9 cellular contexts compared by ENCODE assay signal in the genomic region with DNA sequence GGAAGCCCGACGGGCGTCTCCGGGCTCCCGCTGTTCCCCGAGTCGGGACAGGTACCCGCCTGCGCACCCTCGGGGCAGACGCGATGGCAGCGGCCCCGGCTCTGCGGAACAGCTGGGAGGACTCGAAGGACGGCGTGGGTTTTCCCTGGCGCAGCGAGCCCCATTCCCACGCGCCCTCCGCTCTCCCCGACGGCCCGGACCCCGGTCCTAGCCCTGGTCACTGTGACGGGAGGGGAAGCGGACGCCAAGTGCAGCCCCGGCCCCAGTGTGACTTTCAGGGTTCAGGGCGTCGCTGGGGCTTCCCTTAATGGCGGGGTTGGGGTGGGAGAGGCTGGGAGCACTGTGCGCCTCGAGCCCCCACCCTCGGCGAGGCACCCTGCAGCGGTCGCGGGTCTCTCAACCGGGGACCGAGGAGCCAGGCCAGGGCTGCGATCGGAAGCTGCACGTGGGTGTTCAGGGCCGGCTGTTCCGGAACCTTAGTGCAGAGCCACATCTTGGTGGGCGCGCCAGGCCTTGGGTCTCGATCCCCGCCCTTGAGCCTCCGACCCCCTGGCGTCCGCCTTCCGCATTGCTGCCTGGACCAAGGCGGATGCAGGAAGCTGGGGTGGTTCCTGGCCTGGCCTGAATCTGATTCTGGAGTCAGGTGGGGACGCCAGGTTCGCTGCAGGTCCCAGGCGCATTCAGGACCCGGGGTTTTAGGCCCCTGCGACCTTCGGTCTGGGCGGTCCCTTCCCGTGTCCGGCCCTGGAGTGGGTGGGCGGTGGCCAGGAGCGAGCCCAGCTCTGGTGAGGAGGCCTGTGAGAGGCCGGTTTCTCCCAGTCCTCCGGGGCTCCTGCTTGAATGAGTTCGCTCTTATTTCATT. TPM values are rescaled to one million over a fixed set of nuclear protein-coding genes. Genes with fewer than 3 reads are reported as not detected.
DNase-seq lines count a peak whose midpoint lies in the region; ATAC-seq and TF ChIP-seq lines count a peak whose summit lies in the region.
"Had no signal": no experiment of that assay in that cellular context is flagged by ENCODE, and none has a peak within 500 bp of the region (broad histone marks: within the 10 kb centered on the region; RNA-seq: fewer than 3 reads in every experiment).

No MANE protein-coding gene starts in this region.

- H3K4me3 ChIP-seq in fibroblast of the aortic adventitia (ENCODE audit: low read depth, low read length) (no peak overlapping the region), sigmoid colon (peak overlapping the region in 2 of 4 donors; percentile 5 to 32), SK-N-SH (ENCODE audit: low read depth in 2 of 2, low read length in 1 of 2) (no peak overlapping the region)

- no peak for TF ChIP-seq RAD21 in SK-N-SH (IDR thresholded peaks at IDR 0.05; ENCODE audit: low read length)

- H3F3A ChIP-seq in SK-N-SH (replicated peaks; ENCODE audit: insufficient read depth), result no peaks in the 10 kb centered on the region

- H4K20me1 ChIP-seq in SK-N-SH (ENCODE audit: insufficient read depth), result no peaks in the 10 kb centered on the region

- no peaks in the 10 kb centered on the region for H3K9me2 ChIP-seq in SK-N-SH

- H3K27ac ChIP-seq in sigmoid colon (peak overlapping the region in 1 of 4 donors; percentile 10), SK-N-SH (ENCODE audit: low read depth in 2 of 2, low read length in 1 of 2) (no peak overlapping the region)

- 12% methylated on average over 66 of the region's 71 CpGs for WGBS in sigmoid colon, 2 donors
- 83% methylated on average over 22 of the region's 71 CpGs for WGBS in SK-N-SH (ENCODE audit: low lambda C conversion rate)

- intact Hi-C loops in sigmoid colon (cut with DNase I), result no loop called here

- H3K27me3 ChIP-seq in sigmoid colon (no peaks in the 10 kb centered on the region), SK-N-SH (ENCODE audit: insufficient read depth) (no peaks in the 10 kb centered on the region)

- peak; percentile 65 for DNase-seq in GM10248 (ENCODE audit: extremely low spot score)
- peak; percentile 42 for DNase-seq in activated CD8-positive, alpha-beta memory T cell treated with anti-CD3 and anti-CD28 coated beads, Interleukin-2, amount 50 U/mL, for 4 hours
- no peak for DNase-seq in fibroblast of the aortic adventitia (ENCODE audit: low read depth)
- peak; percentile 73 for DNase-seq in sigmoid colon
- DNase-seq in GM19238 (ENCODE audit: insufficient read length, low spot score), result no peak
- no peak for DNase-seq in SK-N-SH

- no peak for ATAC-seq in GM18498 (IDR thresholded peaks at IDR 0.05; ENCODE audit: unreplicated experiment)
- no peak for ATAC-seq in HG02642 (IDR thresholded peaks at IDR 0.05; ENCODE audit: poor library complexity, unreplicated experiment)

- no peaks in the 10 kb centered on the region for H3K9me3 ChIP-seq in sigmoid colon
- H3K9me3 ChIP-seq in SK-N-SH, result no peaks in the 10 kb centered on the region

- H3K9ac ChIP-seq in SK-N-SH, result no peak overlapping the region

- POLR2A ChIA-PET in GM10248 (lab: Yijun Ruan, JAX), result no interaction called here
- POLR2A ChIA-PET in SK-N-SH (lab: Yijun Ruan, JAX), result no interaction called here

- TF ChIP-seq EP300 in sigmoid colon (IDR thresholded peaks at IDR 0.05) (no peak), SK-N-SH (IDR thresholded peaks at IDR 0.05; ENCODE audit: borderline replicate concordance in 1 of 2, low read depth in 1 of 2, low read length in 1 of 2) (no peak)

- H3K4me2 ChIP-seq in SK-N-SH, result no peak overlapping the region

- CTCF ChIA-PET in GM10248 (lab: Yijun Ruan, JAX) (interaction anchor here (0.7 to 2.0 kb wide), 5 partner anchors 16 to 108 kb away, joined by 3 to 7 read pairs (median 3); no protein-coding TSS in a partner anchor), SK-N-SH (lab: Yijun Ruan, JAX) (no interaction called here)

- H3K4me1 ChIP-seq in sigmoid colon, result peaks cover 0 to 8% (median 2%) of the 10 kb centered on the region in 4 donors
- H3K4me1 ChIP-seq in SK-N-SH (ENCODE audit: control insufficient read depth in 1 of 2, insufficient read depth in 2 of 2, low read depth in 1 of 2, low read length in 1 of 2), result no peaks in the 10 kb centered on the region

- no peak for TF ChIP-seq POLR2A in sigmoid colon (IDR thresholded peaks at IDR 0.05)

- TF ChIP-seq CTCF in GM10248 (IDR thresholded peaks at IDR 0.05; ENCODE audit: control extremely low read depth, extremely low read depth, low read depth, missing control alignments) (no peak), fibroblast of the aortic adventitia (IDR thresholded peaks at IDR 0.05; ENCODE audit: insufficient read depth, low read length) (peak; percentile 48), sigmoid colon (IDR thresholded peaks at IDR 0.05) (peak in 1 of 4 experiments; percentile 28), SK-N-SH (IDR thresholded peaks at IDR 0.05) (no peak)

- no peaks in the 10 kb centered on the region for H3K36me3 ChIP-seq in sigmoid colon
- no peaks in the 10 kb centered on the region for H3K36me3 ChIP-seq in SK-N-SH (replicated peaks in 1 of 2; ENCODE audit: control insufficient read depth in 1 of 2, insufficient read depth in 2 of 2, low read length in 1 of 2)

- H3K79me2 ChIP-seq in SK-N-SH (ENCODE audit: insufficient read depth), result no peaks in the 10 kb centered on the region

- H2AFZ ChIP-seq in SK-N-SH (ENCODE audit: low read depth), result no peak overlapping the region

TF ChIP-seq in SK-N-SH, 30 proteins besides CTCF, POLR2A, EP300 and RAD21 (continues in another document):
- no peak for TF ChIP-seq RCOR1 (IDR thresholded peaks at IDR 0.05; ENCODE audit: low read length)
- no peak for TF ChIP-seq ELF1 (IDR thresholded peaks at IDR 0.05)
- TF ChIP-seq, protein P1, sequence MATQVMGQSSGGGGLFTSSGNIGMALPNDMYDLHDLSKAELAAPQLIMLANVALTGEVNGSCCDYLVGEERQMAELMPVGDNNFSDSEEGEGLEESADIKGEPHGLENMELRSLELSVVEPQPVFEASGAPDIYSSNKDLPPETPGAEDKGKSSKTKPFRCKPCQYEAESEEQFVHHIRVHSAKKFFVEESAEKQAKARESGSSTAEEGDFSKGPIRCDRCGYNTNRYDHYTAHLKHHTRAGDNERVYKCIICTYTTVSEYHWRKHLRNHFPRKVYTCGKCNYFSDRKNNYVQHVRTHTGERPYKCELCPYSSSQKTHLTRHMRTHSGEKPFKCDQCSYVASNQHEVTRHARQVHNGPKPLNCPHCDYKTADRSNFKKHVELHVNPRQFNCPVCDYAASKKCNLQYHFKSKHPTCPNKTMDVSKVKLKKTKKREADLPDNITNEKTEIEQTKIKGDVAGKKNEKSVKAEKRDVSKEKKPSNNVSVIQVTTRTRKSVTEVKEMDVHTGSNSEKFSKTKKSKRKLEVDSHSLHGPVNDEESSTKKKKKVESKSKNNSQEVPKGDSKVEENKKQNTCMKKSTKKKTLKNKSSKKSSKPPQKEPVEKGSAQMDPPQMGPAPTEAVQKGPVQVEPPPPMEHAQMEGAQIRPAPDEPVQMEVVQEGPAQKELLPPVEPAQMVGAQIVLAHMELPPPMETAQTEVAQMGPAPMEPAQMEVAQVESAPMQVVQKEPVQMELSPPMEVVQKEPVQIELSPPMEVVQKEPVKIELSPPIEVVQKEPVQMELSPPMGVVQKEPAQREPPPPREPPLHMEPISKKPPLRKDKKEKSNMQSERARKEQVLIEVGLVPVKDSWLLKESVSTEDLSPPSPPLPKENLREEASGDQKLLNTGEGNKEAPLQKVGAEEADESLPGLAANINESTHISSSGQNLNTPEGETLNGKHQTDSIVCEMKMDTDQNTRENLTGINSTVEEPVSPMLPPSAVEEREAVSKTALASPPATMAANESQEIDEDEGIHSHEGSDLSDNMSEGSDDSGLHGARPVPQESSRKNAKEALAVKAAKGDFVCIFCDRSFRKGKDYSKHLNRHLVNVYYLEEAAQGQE (IDR thresholded peaks at IDR 0.05; ENCODE audit: low read depth, low read length), result no peak
- no peak for TF ChIP-seq EZH2phosphoT487 (IDR thresholded peaks at IDR 0.05; ENCODE audit: borderline replicate concordance, low read depth)
- no peak for TF ChIP-seq CHD2 (IDR thresholded peaks at IDR 0.05; ENCODE audit: low read length, partially characterized antibody)
- TF ChIP-seq YY1 (IDR thresholded peaks at IDR 0.05; ENCODE audit: low read depth), result no peak

RNA-seq across cellular contexts. Expression of gene LGALS7B, which starts 3.5 kb away (rescaled TPM):
- total RNA-seq in fibroblast of the aortic adventitia (ENCODE audit: low replicate concordance) (not detected in 2 replicates), sigmoid colon (1 to 10 TPM in 1 of 4 donors, not detected in 3; 3.0 TPM)
- polyA plus RNA-seq in sigmoid colon (1 to 10 TPM in 1 of 3 donors, not detected in 2; 1.2 TPM), SK-N-SH (2012; rRNA removed) (not detected in 2 replicates)
- not detected in 2 replicates for polyA plus RNA-seq in SK-N-SH (2012; cell fraction: cytosol; rRNA removed)
- not detected in 2 replicates for polyA plus RNA-seq in SK-N-SH (2012; cell fraction: nucleus; rRNA removed)
- total RNA-seq: subcutaneous adipose tissue had no signal

RNA-seq across cellular contexts. Expression of gene LGALS7, which starts 19.2 kb away (rescaled TPM):
- 0.72 TPM in 1 of 2 replicates, not detected in the other for total RNA-seq in fibroblast of the aortic adventitia (ENCODE audit: low replicate concordance)
- not detected for total RNA-seq in sigmoid colon
- polyA plus RNA-seq in sigmoid colon, result not detected
- polyA plus RNA-seq in SK-N-SH (2012; rRNA removed), result not detected in 2 replicates
- not detected in 2 replicates for polyA plus RNA-seq in SK-N-SH (2012; cell fraction: cytosol; rRNA removed)
- not detected in 2 replicates for polyA plus RNA-seq in SK-N-SH (2012; cell fraction: nucleus; rRNA removed)
- total RNA-seq: subcutaneous adipose tissue had no signal

RNA-seq across cellular contexts. Expression of gene LGALS4, which starts 20.3 kb away (rescaled TPM):
- total RNA-seq in fibroblast of the aortic adventitia (ENCODE audit: low replicate concordance), result 0.82 TPM in 1 of 2 replicates, not detected in the other
- 10 to 100 TPM in 1 of 4 donors, 1 to 10 TPM in 2, under 1 TPM in 1; 0.33 to 13.2 (median 4.4) TPM for total RNA-seq in sigmoid colon
- polyA plus RNA-seq in sigmoid colon, result 1,000 to 10,000 TPM; 2,620 to 9,832 (median 7,672) TPM
- 0.21 and 0.58 TPM in 2 replicates for polyA plus RNA-seq in SK-N-SH (2012; rRNA removed)
- 0.03 TPM in 1 of 2 replicates, not detected in the other for polyA plus RNA-seq in SK-N-SH (2012; cell fraction: cytosol; rRNA removed)
- polyA plus RNA-seq in SK-N-SH (2012; cell fraction: nucleus; rRNA removed), result 1.0 and 2.4 TPM in 2 replicates

RNA-seq across cellular contexts. Expression of gene ECH1, which starts 39.1 kb away (rescaled TPM):
- total RNA-seq in fibroblast of the aortic adventitia (ENCODE audit: low replicate concordance) (22.0 and 27.1 TPM in 2 replicates), sigmoid colon (100 to 1,000 TPM in 3 of 4 donors, 10 to 100 TPM in 1; 99.5 to 149 (median 120) TPM)
- polyA plus RNA-seq in sigmoid colon (100 to 1,000 TPM; 348 to 548 (median 422) TPM), SK-N-SH (2012; rRNA removed) (169 and 211 TPM in 2 replicates)
- 138 and 164 TPM in 2 replicates for polyA plus RNA-seq in SK-N-SH (2012; cell fraction: cytosol; rRNA removed)
- polyA plus RNA-seq in SK-N-SH (2012; cell fraction: nucleus; rRNA removed), result 133 and 154 TPM in 2 replicates

RNA-seq across cellular contexts. Expression of gene CAPN12, which starts 48.2 kb away (rescaled TPM):
- total RNA-seq in fibroblast of the aortic adventitia (ENCODE audit: low replicate concordance), result 0.18 TPM in 1 of 2 replicates, not detected in the other
- total RNA-seq in sigmoid colon, result 1 to 10 TPM in 1 of 4 donors, under 1 TPM in 2, not detected in 1; 0.33 to 3.0 (median 0.54) TPM
- 10 to 100 TPM in 1 of 3 donors, 1 to 10 TPM in 2; 5.3 to 14.3 (median 6.0) TPM for polyA plus RNA-seq in sigmoid colon
- polyA plus RNA-seq in SK-N-SH (2012; rRNA removed), result 1.7 and 3.0 TPM in 2 replicates
- 0.48 and 0.50 TPM in 2 replicates for polyA plus RNA-seq in SK-N-SH (2012; cell fraction: cytosol; rRNA removed)
- 14.5 and 19.0 TPM in 2 replicates for polyA plus RNA-seq in SK-N-SH (2012; cell fraction: nucleus; rRNA removed)

Comparison
In these comparisons a context has a peak if more than half of its experiments do, and no peak if none do; other contexts are left out.
1. DNase-seq: peak in GM10248 (single experiment), activated CD8-positive, alpha-beta memory T cell treated with anti-CD3 and anti-CD28 coated beads, Interleukin-2, amount 50 U/mL, for 4 hours (single experiment) and sigmoid colon (single experiment); none in fibroblast of the aortic adventitia (single experiment), GM19238 (single experiment) and SK-N-SH (single experiment).